Comparison of ENCODE assay signal across 19 cellular contexts in the genomic region with DNA sequence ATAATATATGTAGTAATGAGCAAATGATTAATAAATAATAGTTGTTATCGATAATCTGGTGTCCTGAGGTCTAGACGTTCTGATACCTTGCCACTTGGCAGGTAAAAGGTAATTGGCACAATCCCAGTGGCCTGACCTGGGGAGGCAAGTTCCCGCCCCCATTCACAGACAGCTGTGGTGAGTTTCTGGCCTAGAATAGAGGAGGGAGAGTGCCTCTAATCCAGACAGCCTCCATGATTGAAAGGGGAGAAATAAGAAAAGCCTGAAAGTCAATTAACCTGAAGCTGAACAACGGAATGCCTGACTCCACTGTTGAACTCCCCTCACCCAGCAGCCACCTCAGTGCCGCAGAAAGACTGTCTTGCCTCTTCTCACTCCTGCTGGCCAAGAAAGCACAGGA. TPM values are rescaled to one million over a fixed set of nuclear protein-coding genes. Genes with fewer than 3 reads are reported as not detected.
A peak's percentile ranks its signal among the peaks of the same experiment; 100 is the strongest.
DNase-seq lines count a peak whose midpoint lies in the region; ATAC-seq, FAIRE-seq and TF ChIP-seq lines count a peak whose summit lies in the region.
"Had no signal": no experiment of that assay in that cellular context is flagged by ENCODE, and none has a peak within 500 bp of the region (broad histone marks: within the 10 kb centered on the region; RNA-seq: fewer than 3 reads in every experiment).

No MANE protein-coding gene starts in this region.

- H2BK5ac ChIP-seq in H1 (ENCODE audit: low read depth, low read length) = no peak overlapping the region

- TF ChIP-seq POLR2A in H1 (IDR thresholded peaks at IDR 0.05; ENCODE audit: control extremely low read depth in 1 of 2, low read depth in 2 of 2, low read length in 2 of 2) = no peak

- peaks cover 0 to 9% (median 4%) of the 10 kb centered on the region in 3 donors for H3K9me3 Mint-ChIP-seq in T-cell

- CTCF ChIA-PET in PC-9 (lab: Charles Lee) = no interaction called here
- CTCF ChIA-PET in H1 (lab: Charles Lee; ENCODE audit: partially characterized antibody) = interaction anchor here (0.7 to 3.4 kb wide), 5 partner anchors 9 to 206 kb away, joined by 3 to 15 read pairs (median 4); no protein-coding TSS in a partner anchor
- CTCF ChIA-PET in T-cell (lab: Charles Lee) = no interaction called here

- H3K27ac Mint-ChIP-seq in T-cell = no peak overlapping the region

- no peak overlapping the region for H3K4me3 ChIP-seq in PC-9
- H3K4me3 ChIP-seq in H1 (ENCODE audit: extremely low read depth in 1 of 4, insufficient read depth in 2 of 4, low read depth in 3 of 4, low read length in 4 of 4) = no peak overlapping the region
- H3K4me3 ChIP-seq: GM23248, MG63 had no signal

- no peak overlapping the region for H4K8ac ChIP-seq in H1 (ENCODE audit: extremely low read depth, insufficient read depth, low read length)

- no peak overlapping the region for H3K56ac ChIP-seq in H1 (replicated peaks; ENCODE audit: insufficient read length, low read depth, low read length)

- 90% methylated on average over 5 of the region's 5 CpGs; no CpG with 5 or more reads in 1 of the 2 experiments for WGBS in H1 (ENCODE audit: extremely low coverage in 1 of 2, insufficient coverage in 1 of 2, insufficient read length in 1 of 2, insufficient replicate concordance in 2 of 2, low coverage in 1 of 2, low lambda C conversion rate in 2 of 2, missing lambda C conversion rate in 1 of 2), 2 experiments

- DNase-seq in NCI-H82 (lab: John Stamatoyannopoulos, UW) (peak; percentile 38), NCI-H82 treated with DMSO at 0.1 percent for 48 hours (lab: John Stamatoyannopoulos, UW; ENCODE audit: unreplicated experiment) (no peak), PC-9 (no peak), H1 (ENCODE audit: low read depth in 1 of 2, low spot score in 2 of 2) (no peak), T-cell (no peak)
- DNase-seq in activated naive CD4-positive, alpha-beta T cell (lab: John Stamatoyannopoulos, UW) = no peak
- DNase-seq in stimulated activated naive CD4-positive, alpha-beta T cell treated with Interleukin-2 at 50 U/mL for 16 hours (lab: John Stamatoyannopoulos, UW) = no peak
- DNase-seq: Calu3, GM23248, HCEC 1CT, KG1, MG63, NCI-H2029, NCI-H226, NCI-H510A had no signal

- TF ChIP-seq RAD21 in H1 (IDR thresholded peaks at IDR 0.05 in 1 of 2, conservative IDR thresholded peaks at IDR 0.05 in 1 of 2; ENCODE audit: low read depth in 2 of 2, low read length in 2 of 2) = no peak

- H2BK12ac ChIP-seq in H1 (ENCODE audit: low read depth, low read length) = no peak overlapping the region

- no peak for ATAC-seq in T-cell (replicated peaks in 1 of 4)
- ATAC-seq: SK-N-SH treated with all-trans-retinoic acid at 6 μM for 48 hours had no signal

- no peak overlapping the region for H3K4me2 ChIP-seq in PC-9
- H3K4me2 ChIP-seq in H1 (ENCODE audit: insufficient read depth in 1 of 2, low read depth in 2 of 2, low read length in 2 of 2) = no peak overlapping the region

- no peak overlapping the region for H3K18ac ChIP-seq in H1 (ENCODE audit: extremely low read depth, low read length)

- BruUV-seq in PC-9 (replicated peaks; lab: Mats Ljungman, UMichigan) = no TSS peak

- no peaks in the 10 kb centered on the region for H3K9me2 ChIP-seq in PC-9 (ENCODE audit: insufficient read depth)

- H3K27me3 ChIP-seq in PC-9 (ENCODE audit: insufficient read depth, low read depth) = peaks cover 33% of the 10 kb centered on the region
- H3K27me3 ChIP-seq in H1 (replicated peaks in 1 of 4; ENCODE audit: control insufficient read depth in 3 of 4, extremely low read depth in 1 of 4, insufficient read depth in 3 of 4, low read length in 3 of 4) = no peaks in the 10 kb centered on the region; a peak in 1 of 7 replicates

- no peak overlapping the region for H3K23ac ChIP-seq in H1 (ENCODE audit: insufficient read length)

- no peak overlapping the region for H2AK5ac ChIP-seq in H1 (ENCODE audit: low read depth, low read length)

- no peak overlapping the region for H4K5ac ChIP-seq in H1 (ENCODE audit: insufficient read length, low read depth, low read length)

- H3K27ac ChIP-seq in PC-9 = no peak overlapping the region
- H3K27ac ChIP-seq in H1 (ENCODE audit: low read depth, low read length) = no peak overlapping the region
- H3K27ac ChIP-seq: GM23248 had no signal

- H3K79me1 ChIP-seq in H1 (ENCODE audit: low read depth, low read length) = no peaks in the 10 kb centered on the region

- H2BK20ac ChIP-seq in H1 (ENCODE audit: low read length) = no peak overlapping the region

- H3K36me3 Mint-ChIP-seq in T-cell = no peaks in the 10 kb centered on the region

- H4K20me1 ChIP-seq in PC-9 (ENCODE audit: insufficient read depth) (no peaks in the 10 kb centered on the region), H1 (replicated peaks in 1 of 2; ENCODE audit: control insufficient read depth in 1 of 2, insufficient read depth in 2 of 2, low read length in 2 of 2) (no peaks in the 10 kb centered on the region)

- H3K9ac ChIP-seq in H1 (replicated peaks in 1 of 4; ENCODE audit: extremely low read depth in 1 of 4, low read depth in 3 of 4, low read length in 3 of 4) = no peak overlapping the region
- H3K9ac ChIP-seq: GM23248 had no signal

- intact Hi-C loops in PC-9 (cut with micrococcal nuclease; ENCODE audit: unreplicated experiment) = no loop called here

- H3K23me2 ChIP-seq in H1 (ENCODE audit: low read depth, low read length) = no peaks in the 10 kb centered on the region

- H3K79me2 ChIP-seq in PC-9 (ENCODE audit: low read depth) = no peaks in the 10 kb centered on the region
- no peaks in the 10 kb centered on the region for H3K79me2 ChIP-seq in H1 (ENCODE audit: control insufficient read depth in 1 of 2, insufficient read depth in 2 of 2, low read length in 2 of 2)

- H2BK120ac ChIP-seq in H1 (replicated peaks; ENCODE audit: low read depth, low read length) = no peak overlapping the region

- H3K4me3 Mint-ChIP-seq in T-cell = no peak overlapping the region

- no peak overlapping the region for H4K91ac ChIP-seq in H1 (replicated peaks; ENCODE audit: insufficient read length, low read length)

- H2AFZ ChIP-seq in PC-9 (0 out of 2 replicates have a peak overlapping the region, but pooled peaks have one; percentile 43), H1 (ENCODE audit: low read length) (peak overlapping the region; percentile 2; the same call in 1 of the 2 replicates)
- H2AFZ ChIP-seq: GM23248 had no signal

- no peaks in the 10 kb centered on the region for H3F3A ChIP-seq in PC-9 (ENCODE audit: insufficient read depth, low read depth)

- TF ChIP-seq CTCF in PC-9 (conservative IDR thresholded peaks at IDR 0.05) (no peak), H1 (IDR thresholded peaks at IDR 0.05; ENCODE audit: control extremely low read depth in 1 of 3, insufficient read depth in 1 of 3, low read depth in 1 of 3, low read length in 3 of 3) (no peak)

- H3K36me3 ChIP-seq in PC-9 (ENCODE audit: low read depth) = no peaks in the 10 kb centered on the region
- no peaks in the 10 kb centered on the region for H3K36me3 ChIP-seq in H1 (ENCODE audit: control insufficient read depth in 2 of 4, insufficient read depth in 4 of 4, low read length in 3 of 4)
- H3K36me3 ChIP-seq: MG63 had no signal

- H3K4me1 Mint-ChIP-seq in T-cell = no peaks in the 10 kb centered on the region

- no peak for FAIRE-seq in H1 (lab: Jason Lieb, UNC)

- no peak overlapping the region for H3K4ac ChIP-seq in H1 (replicated peaks; ENCODE audit: insufficient read length, low read depth, low read length)

- 0 out of 2 replicates have a peak, but pooled peaks cover 2% of the 10 kb centered on the region for H3K4me1 ChIP-seq in PC-9 (replicated peaks; ENCODE audit: insufficient read depth)
- H3K4me1 ChIP-seq in H1 (replicated peaks in 1 of 4; ENCODE audit: control insufficient read depth in 3 of 4, insufficient read depth in 4 of 4, low read length in 3 of 4) = no peaks in the 10 kb centered on the region

- no peak for TF ChIP-seq EP300 in H1 (IDR thresholded peaks at IDR 0.05; ENCODE audit: borderline replicate concordance in 1 of 2, low read depth in 2 of 2, low read length in 2 of 2)

- H3K9me3 ChIP-seq in PC-9 (ENCODE audit: insufficient read depth, low read depth) = no peaks in the 10 kb centered on the region
- peaks cover 4 to 13% of the 10 kb centered on the region in 2 experiments; a peak in 3 of 4 replicates for H3K9me3 ChIP-seq in H1 (ENCODE audit: insufficient read depth in 2 of 2, low read depth in 1 of 2, low read length in 1 of 2)

- peaks cover 23 to 40% of the 10 kb centered on the region in 2 donors for H3K27me3 Mint-ChIP-seq in T-cell

- H3K14ac ChIP-seq in H1 (ENCODE audit: insufficient read length) = no peak overlapping the region

- H2BK15ac ChIP-seq in H1 (ENCODE audit: low read length) = no peak overlapping the region

- POLR2A ChIA-PET in PC-9 (lab: Charles Lee; ENCODE audit: unreplicated experiment) = no interaction called here
- POLR2A ChIA-PET in H1 (lab: Charles Lee; ENCODE audit: partially characterized antibody) = no interaction called here
- POLR2A ChIA-PET in T-cell (lab: Charles Lee) = no interaction called here

TF ChIP-seq in H1, 55 proteins besides CTCF, POLR2A, EP300 and RAD21 (continues in another document):
- TF ChIP-seq CHD1 (IDR thresholded peaks at IDR 0.05; ENCODE audit: low read depth, low read length) (no peak), NRF1 (IDR thresholded peaks at IDR 0.05; ENCODE audit: low read depth, low read length) (no peak), JUND (IDR thresholded peaks at IDR 0.05; ENCODE audit: low read length) (no peak), HDAC6 (IDR thresholded peaks at IDR 0.05; ENCODE audit: low read depth, low read length) (no peak)

RNA-seq across cellular contexts. Expression of gene SV2B, which starts 38.1 kb away (rescaled TPM):
- total RNA-seq in PC-9 (2021) (not detected in 2 replicates), T-cell (under 1 TPM in 3 of 5 donors, not detected in 2; 0.03 to 0.13 (median 0.09) TPM)
- 0.20 and 0.46 TPM in 2 replicates for total RNA-seq in H1 (2021; fragmentation: NEBNext Ultra II Directional; extraction: Animal tissue kit (Norgen Biotek cat#: 25700))
- 0.09 and 0.22 TPM in 2 replicates for polyA plus RNA-seq in H1 (2011; rRNA removed)
- polyA plus RNA-seq in H1 (2011; cell fraction: cytosol; rRNA removed) = 0.17 TPM
- polyA plus RNA-seq in H1 (2011; cell fraction: nucleus; rRNA removed) = 0.10 TPM
- polyA plus RNA-seq in H1 (2012, experiment 1 of 2) = 0.19 to 0.35 TPM (median 0.27 TPM) in 4 replicates
- polyA plus RNA-seq in H1 (2012, experiment 2 of 2) = not detected
- polyA plus RNA-seq in H1 (2013, experiment 1 of 2) = 0.43 TPM
- 0.44 TPM for polyA plus RNA-seq in H1 (2013, experiment 2 of 2)
- 0.88 and 1.4 TPM in 2 replicates for polyA minus RNA-seq in H1 (2011; rRNA and poly(A)+ RNA removed)
- 0.29 TPM for polyA minus RNA-seq in H1 (2011; cell fraction: cytosol; rRNA and poly(A)+ RNA removed)
- polyA minus RNA-seq in H1 (2011; cell fraction: nucleus; rRNA and poly(A)+ RNA removed) = 1.1 TPM
- total RNA-seq: A172, G401, GM23248 had no signal
- polyA plus RNA-seq: BJ, GM23248 had no signal

RNA-seq across cellular contexts. Expression of gene VPS33B, which starts 39.6 kb away (rescaled TPM):
- total RNA-seq in PC-9 (2021) (12.1 and 13.6 TPM in 2 replicates), T-cell (10 to 100 TPM; 19.3 to 29.8 (median 26.0) TPM)
- 17.3 and 18.3 TPM in 2 replicates for total RNA-seq in H1 (2021; fragmentation: NEBNext Ultra II Directional; extraction: Animal tissue kit (Norgen Biotek cat#: 25700))
- polyA plus RNA-seq in H1 (2011; rRNA removed) = 10.9 and 11.8 TPM in 2 replicates
- polyA plus RNA-seq in H1 (2011; cell fraction: cytosol; rRNA removed) = 13.3 TPM
- polyA plus RNA-seq in H1 (2011; cell fraction: nucleus; rRNA removed) = 25.4 TPM
- polyA plus RNA-seq in H1 (2012, experiment 1 of 2) = 16.1 to 25.4 TPM (median 21.5 TPM) in 4 replicates
- polyA plus RNA-seq in H1 (2012, experiment 2 of 2) = 7.1 TPM
- 12.1 TPM for polyA plus RNA-seq in H1 (2013, experiment 1 of 2)
- 12.8 TPM for polyA plus RNA-seq in H1 (2013, experiment 2 of 2)
- polyA minus RNA-seq in H1 (2011; rRNA and poly(A)+ RNA removed) = 11.7 and 22.7 TPM in 2 replicates
- 14.4 TPM for polyA minus RNA-seq in H1 (2011; cell fraction: cytosol; rRNA and poly(A)+ RNA removed)
- 7.4 TPM for polyA minus RNA-seq in H1 (2011; cell fraction: nucleus; rRNA and poly(A)+ RNA removed)
